ENCODE assay signal across 28 cellular contexts in the genomic region with DNA sequence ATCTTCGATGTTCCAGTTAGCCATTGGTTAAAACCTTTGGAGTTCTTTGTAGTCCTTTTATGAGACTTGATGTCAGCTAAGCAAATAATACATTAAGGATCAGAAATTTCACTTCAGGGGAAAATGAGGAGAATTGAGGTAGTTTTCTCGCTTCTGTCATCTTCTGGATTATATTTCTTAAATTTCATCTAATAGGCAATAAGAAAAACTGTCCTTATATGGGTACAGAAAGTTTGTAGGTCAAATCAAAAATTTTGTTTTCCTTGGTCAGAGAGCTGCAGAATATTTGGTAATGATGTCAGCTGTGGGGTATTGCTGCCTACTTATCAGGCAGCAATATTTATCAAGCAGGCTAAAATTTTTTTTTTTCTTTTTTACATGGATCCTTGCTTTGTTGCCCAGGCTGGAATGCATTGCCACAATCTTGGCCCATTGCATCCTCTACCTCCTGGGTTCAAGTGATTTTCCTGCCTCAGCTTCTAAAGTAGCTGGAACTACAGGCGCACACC. TPM values are rescaled to one million over a fixed set of nuclear protein-coding genes. Genes with fewer than 3 reads are reported as not detected.
DNase-seq lines count a peak whose midpoint lies in the region; ATAC-seq and TF ChIP-seq lines count a peak whose summit lies in the region.
"Had no signal": no experiment of that assay in that cellular context is flagged by ENCODE, and none has a peak within 500 bp of the region (broad histone marks: within the 10 kb centered on the region; RNA-seq: fewer than 3 reads in every experiment).

No MANE protein-coding gene starts in this region.

- peak overlapping the region; percentile 88 to 89 for H3K27ac ChIP-seq in ascending aorta
- H3K27ac ChIP-seq in sigmoid colon = peak overlapping the region in 3 of 4 donors; percentile 8 to 67 (median 40)
- no peak overlapping the region for H3K27ac ChIP-seq in WERI-Rb-1

- no peaks in the 10 kb centered on the region for H3K36me3 Mint-ChIP-seq in natural killer cell treated with Interleukin-12 subunit alpha and Interleukin-12 subunit beta and Interleukin-15 and Interleukin-18, amount 100 ng/mL, for 72 hours

- WGBS in sigmoid colon, 2 donors = 79 to 84% methylated on average over 3 of the region's 3 CpGs

- TF ChIP-seq POLR2A in sigmoid colon (IDR thresholded peaks at IDR 0.05) = no peak

- POLR2A ChIA-PET in AG04449 (lab: Yijun Ruan, JAX) = interaction anchor here (0.6 kb wide), 1 partner anchor 42 kb away, joined by 4 read pairs; no protein-coding TSS in a partner anchor

- H3K27me3 ChIP-seq in ascending aorta (no peaks in the 10 kb centered on the region), sigmoid colon (no peaks in the 10 kb centered on the region), WERI-Rb-1 (ENCODE audit: insufficient read depth, low read depth, severe bottlenecking) (no peaks in the 10 kb centered on the region)
- H3K27me3 ChIP-seq: heart right ventricle had no signal

- H3K9me3 ChIP-seq in ascending aorta (no peaks in the 10 kb centered on the region), sigmoid colon (no peaks in the 10 kb centered on the region), WERI-Rb-1 (ENCODE audit: severe bottlenecking) (no peaks in the 10 kb centered on the region)
- H3K9me3 ChIP-seq: heart right ventricle, SK-N-SH had no signal

- TF ChIP-seq CTCF in AG04449 (IDR thresholded peaks at IDR 0.05; ENCODE audit: insufficient read depth, low read length, missing control alignments) (no peak), ascending aorta (IDR thresholded peaks at IDR 0.05) (no peak), sigmoid colon (IDR thresholded peaks at IDR 0.05) (no peak), WERI-Rb-1 (IDR thresholded peaks at IDR 0.05; ENCODE audit: low read depth, low read length) (no peak)

- H3K4me1 ChIP-seq in ascending aorta (peaks cover 2 to 41% of the 10 kb centered on the region in 2 donors), sigmoid colon (peaks cover 0 to 30% (median 15%) of the 10 kb centered on the region in 4 donors)

- DNase-seq in AG04449 (ENCODE audit: low read depth, low spot score) = peak; percentile 9
- DNase-seq in ascending aorta (ENCODE audit: low spot score in 2 of 2) = no peak
- DNase-seq in fibroblast of peridontal ligament (ENCODE audit: extremely low read depth) = peak; percentile 45
- DNase-seq in sigmoid colon = no peak
- no peak for DNase-seq in NCI-H1417 (lab: John Stamatoyannopoulos, UW)
- DNase-seq in natural killer cell treated with Interleukin-12 subunit alpha and Interleukin-12 subunit beta and Interleukin-15 and Interleukin-18, amount 100 ng/mL, for 72 hours (ENCODE audit: low spot score) = no peak
- no peak for DNase-seq in WERI-Rb-1
- DNase-seq: activated CD4-positive, alpha-beta T cell treated with anti-CD3 and anti-CD28 coated beads for 48 hours; activated T-cell treated with anti-CD3 and anti-CD28 coated beads, Interleukin-2, amount 50 U/mL, for 4 hours; DMS53; foreskin fibroblast; GF-D8; H7; heart right ventricle; Kasumi-1; MV-4-11; naive thymus-derived CD4-positive, alpha-beta T cell; NCI-H187; NCI-H526; retina; SK-N-SH; stimulated activated CD4-positive, alpha-beta T cell treated with anti-CD3 and anti-CD28 coated beads, Interleukin-12 subunit alpha, Interleukin-12 subunit beta, amount 100 ng/mL, for 4 hours; stimulated activated CD4-positive, alpha-beta T cell treated with anti-CD3 and anti-CD28 coated beads, Interleukin-4, amount 100 ng/mL, for 4 hours; stimulated activated naive CD4-positive, alpha-beta T cell; T-helper 17 cell had no signal

- H3K27me3 Mint-ChIP-seq in natural killer cell treated with Interleukin-12 subunit alpha and Interleukin-12 subunit beta and Interleukin-15 and Interleukin-18, amount 100 ng/mL, for 72 hours = no peaks in the 10 kb centered on the region
- H3K27me3 Mint-ChIP-seq: B cell; naive thymus-derived CD4-positive, alpha-beta T cell; T-helper 17 cell had no signal

- H3K4me3 ChIP-seq in AG04449 (ENCODE audit: low read depth, low read length) (no peak overlapping the region), ascending aorta (peak overlapping the region in 1 of 2 donors; percentile 30), sigmoid colon (no peak overlapping the region), WERI-Rb-1 (ENCODE audit: low read depth, low read length) (no peak overlapping the region)
- H3K4me3 ChIP-seq: heart right ventricle had no signal

- CTCF ChIA-PET in AG04449 (lab: Yijun Ruan, JAX) = interaction anchor here (1.0 to 1.6 kb wide), 4 partner anchors 9 to 156 kb away, joined by 3 to 4 read pairs (median 3); no protein-coding TSS in a partner anchor

- H3K4me3 Mint-ChIP-seq in natural killer cell treated with Interleukin-12 subunit alpha and Interleukin-12 subunit beta and Interleukin-15 and Interleukin-18, amount 100 ng/mL, for 72 hours = no peak overlapping the region
- H3K4me3 Mint-ChIP-seq: activated T-cell treated with anti-CD3 and anti-CD28 coated beads, Interleukin-2, amount 50 U/mL, for 4 hours; B cell; naive thymus-derived CD4-positive, alpha-beta T cell; T-helper 17 cell had no signal

- TF ChIP-seq EP300 in sigmoid colon (IDR thresholded peaks at IDR 0.05) = no peak

- no peak overlapping the region for H3K27ac Mint-ChIP-seq in natural killer cell treated with Interleukin-12 subunit alpha and Interleukin-12 subunit beta and Interleukin-15 and Interleukin-18, amount 100 ng/mL, for 72 hours
- H3K27ac Mint-ChIP-seq: B cell; naive thymus-derived CD4-positive, alpha-beta T cell; T-helper 17 cell had no signal

- ATAC-seq in GM18520 (IDR thresholded peaks at IDR 0.05; ENCODE audit: unreplicated experiment) = no peak
- ATAC-seq in natural killer cell treated with Interleukin-12 subunit alpha and Interleukin-12 subunit beta and Interleukin-15 and Interleukin-18, amount 100 ng/mL, for 72 hours = no peak
- ATAC-seq: activated T-cell treated with anti-CD3 and anti-CD28 coated beads, Interleukin-2, amount 50 U/mL, for 4 hours; left lobe of liver; naive thymus-derived CD4-positive, alpha-beta T cell; T-helper 17 cell had no signal

- peaks cover 7 to 11% of the 10 kb centered on the region in 2 donors for H3K4me1 Mint-ChIP-seq in natural killer cell treated with Interleukin-12 subunit alpha and Interleukin-12 subunit beta and Interleukin-15 and Interleukin-18, amount 100 ng/mL, for 72 hours (ENCODE audit: low read depth in 2 of 2)

- no peaks in the 10 kb centered on the region for H3K9me3 Mint-ChIP-seq in natural killer cell treated with Interleukin-12 subunit alpha and Interleukin-12 subunit beta and Interleukin-15 and Interleukin-18, amount 100 ng/mL, for 72 hours
- H3K9me3 Mint-ChIP-seq: activated T-cell treated with anti-CD3 and anti-CD28 coated beads, Interleukin-2, amount 50 U/mL, for 4 hours; naive thymus-derived CD4-positive, alpha-beta T cell had no signal

- intact Hi-C loops in ascending aorta (cut with DNase I) = loop anchor here (2.0 kb wide), 1 partner anchor 38 kb away; a partner anchor contains a TSS
- intact Hi-C loops in sigmoid colon (cut with DNase I) = no loop called here

- no peaks in the 10 kb centered on the region for H3K36me3 ChIP-seq in ascending aorta
- no peaks in the 10 kb centered on the region for H3K36me3 ChIP-seq in sigmoid colon
- H3K36me3 ChIP-seq in WERI-Rb-1 = no peaks in the 10 kb centered on the region; the same call in 1 of the 2 replicates

RNA-seq across cellular contexts. Expression of a gene that starts 37.1 kb away (rescaled TPM):
- 26.0 TPM for total RNA-seq in ascending aorta
- total RNA-seq in sigmoid colon = 10 to 100 TPM; 52.3 to 60.4 (median 57.6) TPM
- polyA plus RNA-seq in sigmoid colon = 1 to 10 TPM in 2 of 3 donors, under 1 TPM in 1; 0.23 to 8.5 (median 8.4) TPM
- 1 to 10 TPM; 2.3 to 5.5 TPM for total RNA-seq in natural killer cell treated with Interleukin-12 subunit alpha and Interleukin-12 subunit beta and Interleukin-15 and Interleukin-18, amount 100 ng/mL, for 72 hours

Comparison
In these comparisons a context has a peak if more than half of its experiments do, and no peak if none do; other contexts are left out.
1. DNase-seq: peak in AG04449 (single experiment) and fibroblast of peridontal ligament (single experiment); none in ascending aorta (0 of 2), sigmoid colon (single experiment), NCI-H1417 (0 of 3), natural killer cell treated with Interleukin-12 subunit alpha and Interleukin-12 subunit beta and Interleukin-15 and Interleukin-18, amount 100 ng/mL, for 72 hours (single experiment) and WERI-Rb-1 (single experiment).